ENCODE assay signal across 8 cellular contexts in the genomic region with DNA sequence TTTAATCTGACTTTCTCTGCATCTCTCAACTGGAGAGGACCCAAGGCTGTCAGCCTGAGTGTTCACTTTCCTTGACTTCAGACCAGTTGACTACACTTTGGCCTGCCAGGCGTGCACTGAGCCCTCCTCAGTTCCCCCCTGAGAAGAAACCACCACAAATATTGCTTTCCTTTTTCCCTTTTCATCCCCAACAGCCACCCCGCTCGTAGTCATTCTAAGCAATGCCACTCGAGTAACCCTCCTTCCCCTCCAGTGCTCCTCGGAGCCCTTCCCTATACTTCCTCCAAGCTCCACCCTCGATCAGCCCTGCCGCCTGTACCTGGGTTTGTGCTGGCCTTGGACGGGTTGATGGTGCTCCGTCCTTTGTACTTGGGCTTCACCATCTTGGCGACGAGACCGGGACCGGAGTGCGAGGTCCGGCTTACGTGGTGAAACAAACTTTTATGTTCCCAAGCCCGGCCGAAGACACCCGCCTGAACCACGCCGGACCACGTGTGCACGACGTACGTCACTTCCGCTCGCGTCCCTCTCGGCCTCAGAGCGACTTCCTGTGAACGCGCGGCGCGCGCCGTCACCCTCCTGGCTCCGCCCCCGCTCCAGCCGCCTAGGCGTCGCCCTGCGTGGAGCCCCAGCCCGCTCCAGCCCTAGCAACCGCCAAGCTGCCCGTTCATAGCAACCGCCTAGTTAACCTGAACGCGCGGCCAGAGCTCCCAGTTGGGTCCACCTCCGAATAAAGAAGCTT. TPM values are rescaled to one million over a fixed set of nuclear protein-coding genes. Genes with fewer than 3 reads are reported as not detected.
DNase-seq lines count a peak whose midpoint lies in the region; ATAC-seq and TF ChIP-seq lines count a peak whose summit lies in the region.

A gene (minus strand): TSS at position 498 of the 742 bp plus-strand sequence. CDS start 115 bp downstream, at position 383.

- H3K27me3 Mint-ChIP-seq in CD8-positive, alpha-beta T cell (ENCODE audit: low read depth): no peaks in the 10 kb centered on the region

- H3K4me3 Mint-ChIP-seq in CD8-positive, alpha-beta T cell: peak within 1 kb of the TSS; percentile 100

- H3K9me3 Mint-ChIP-seq in CD8-positive, alpha-beta T cell: no peaks in the 10 kb centered on the region

- peaks cover 23% of the 10 kb centered on the region for H3K4me1 ChIP-seq in CD8-positive, alpha-beta T cell (ENCODE audit: insufficient read depth, low read length)

- peak; percentile 95 for ATAC-seq in CD8-positive, alpha-beta T cell
- peak; percentile 97 for ATAC-seq in GM19467 (IDR thresholded peaks at IDR 0.05; ENCODE audit: unreplicated experiment)

- TF ChIP-seq CTCF in CD8-positive, alpha-beta T cell (IDR thresholded peaks at IDR 0.05): no peak

- DNase-seq in CD8-positive, alpha-beta T cell: peak; percentile 92 to 98 (median 96)
- peak; percentile 89 for DNase-seq in HS-27A (ENCODE audit: low read depth)
- DNase-seq in NK-92 (lab: John Stamatoyannopoulos, UW; ENCODE audit: unreplicated experiment): peak; percentile 61
- peak; percentile 97 for DNase-seq in activated CD8-positive, alpha-beta memory T cell treated with anti-CD3 and anti-CD28 coated beads for 24 hours
- DNase-seq in effector CD8-positive, alpha-beta T cell (lab: John Stamatoyannopoulos, UW): peak; percentile 90
- DNase-seq in lung microvascular endothelial cell (ENCODE audit: low read depth in 2 of 2): peak; percentile 98 to 99
- peak; percentile 93 to 96 (median 94) for DNase-seq in stimulated activated CD4-positive, alpha-beta T cell treated with anti-CD3 and anti-CD28 coated beads, TNF-alpha, amount 100 ng/mL, for 48 hours (ENCODE audit: low read depth in 3 of 3)

- peaks cover 28% of the 10 kb centered on the region for H3K36me3 Mint-ChIP-seq in CD8-positive, alpha-beta T cell

- CTCF ChIA-PET in CD8-positive, alpha-beta T cell (lab: Charles Lee): interaction anchor here (0.7 to 1.5 kb wide), 4 partner anchors 81 to 118 kb away, joined by 3 to 7 read pairs (median 4); no protein-coding TSS in a partner anchor

- no peaks in the 10 kb centered on the region for H3K9me3 ChIP-seq in CD8-positive, alpha-beta T cell (ENCODE audit: low read length)

- intact Hi-C loops in CD8-positive, alpha-beta T cell (cut with DNase I, micrococcal nuclease): loop anchor here (1.0 to 10.0 kb wide), 12 partner anchors 41 to 1979 kb away; a partner anchor contains a TSS

- peaks cover 36% of the 10 kb centered on the region for H3K4me1 Mint-ChIP-seq in CD8-positive, alpha-beta T cell (ENCODE audit: low read depth)

- H3K27ac ChIP-seq in CD8-positive, alpha-beta T cell (ENCODE audit: low read depth, low read length): peak within 1 kb of the TSS; percentile 68

- POLR2A ChIA-PET in CD8-positive, alpha-beta T cell (lab: Charles Lee): interaction anchor here (1.5 kb wide), 1 partner anchor 95 kb away, joined by 5 read pairs; a partner anchor contains a TSS

- H3K36me3 ChIP-seq in CD8-positive, alpha-beta T cell (ENCODE audit: insufficient read depth, low read length): peaks cover 15% of the 10 kb centered on the region

- peak within 1 kb of the TSS; percentile 67 for H3K4me3 ChIP-seq in CD8-positive, alpha-beta T cell (ENCODE audit: low read depth, low read length)

- peak within 1 kb of the TSS; percentile 99 for H3K27ac Mint-ChIP-seq in CD8-positive, alpha-beta T cell

- no peaks in the 10 kb centered on the region for H3K27me3 ChIP-seq in CD8-positive, alpha-beta T cell (ENCODE audit: insufficient read depth, low read length)

RNA-seq across cellular contexts. Expression of the gene that starts here (rescaled TPM):
- total RNA-seq in CD8-positive, alpha-beta T cell: 10 to 100 TPM; 54.6 to 55.2 TPM
- 37.3 and 47.4 TPM in 2 replicates for total RNA-seq in lung microvascular endothelial cell

Comparison
In these comparisons a context has a peak if more than half of its experiments do, and no peak if none do; other contexts are left out.
1. Peak in every context shown above with its lines: DNase-seq, ATAC-seq, H3K4me3 ChIP-seq and H3K27ac ChIP-seq.